In genomic region chr17:78359936-78360370, GRCh38 we compare ENCODE assay signal across 1 cellular context.
TF ChIP-seq lines count a peak whose summit lies in the region.

A gene with protein sequence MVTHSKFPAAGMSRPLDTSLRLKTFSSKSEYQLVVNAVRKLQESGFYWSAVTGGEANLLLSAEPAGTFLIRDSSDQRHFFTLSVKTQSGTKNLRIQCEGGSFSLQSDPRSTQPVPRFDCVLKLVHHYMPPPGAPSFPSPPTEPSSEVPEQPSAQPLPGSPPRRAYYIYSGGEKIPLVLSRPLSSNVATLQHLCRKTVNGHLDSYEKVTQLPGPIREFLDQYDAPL (minus strand): TSS chr17:78360077. CDS start chr17:78359095, 982 bp downstream.

TF ChIP-seq in HepG2, 621 proteins besides CTCF, POLR2A, EP300 and RAD21 (continued from another document and continues in another):
- TF ChIP-seq HMG20B (CRISPR knock-in tag; conservative IDR thresholded peaks at IDR 0.05): peak; percentile 45; the same call in 1 of the 2 replicates
- no peak for TF ChIP-seq SOX13 (IDR thresholded peaks at IDR 0.05)
- peak in 1 of 2 experiments; percentile 81; a peak in 2 of 4 replicates for TF ChIP-seq SOX13 (CRISPR knock-in tag; conservative IDR thresholded peaks at IDR 0.05 in 1 of 2, IDR thresholded peaks at IDR 0.05 in 1 of 2)
- TF ChIP-seq RXRB (CRISPR knock-in tag; IDR thresholded peaks at IDR 0.05; ENCODE audit: borderline replicate concordance): peak; percentile 59; the same call in 1 of the 2 replicates
- no peak for TF ChIP-seq HCFC1 (IDR thresholded peaks at IDR 0.05; ENCODE audit: low read depth, low read length)
- no peak for TF ChIP-seq ZNF569 (CRISPR knock-in tag; IDR thresholded peaks at IDR 0.05; ENCODE audit: borderline replicate concordance)
- TF ChIP-seq, protein P1, sequence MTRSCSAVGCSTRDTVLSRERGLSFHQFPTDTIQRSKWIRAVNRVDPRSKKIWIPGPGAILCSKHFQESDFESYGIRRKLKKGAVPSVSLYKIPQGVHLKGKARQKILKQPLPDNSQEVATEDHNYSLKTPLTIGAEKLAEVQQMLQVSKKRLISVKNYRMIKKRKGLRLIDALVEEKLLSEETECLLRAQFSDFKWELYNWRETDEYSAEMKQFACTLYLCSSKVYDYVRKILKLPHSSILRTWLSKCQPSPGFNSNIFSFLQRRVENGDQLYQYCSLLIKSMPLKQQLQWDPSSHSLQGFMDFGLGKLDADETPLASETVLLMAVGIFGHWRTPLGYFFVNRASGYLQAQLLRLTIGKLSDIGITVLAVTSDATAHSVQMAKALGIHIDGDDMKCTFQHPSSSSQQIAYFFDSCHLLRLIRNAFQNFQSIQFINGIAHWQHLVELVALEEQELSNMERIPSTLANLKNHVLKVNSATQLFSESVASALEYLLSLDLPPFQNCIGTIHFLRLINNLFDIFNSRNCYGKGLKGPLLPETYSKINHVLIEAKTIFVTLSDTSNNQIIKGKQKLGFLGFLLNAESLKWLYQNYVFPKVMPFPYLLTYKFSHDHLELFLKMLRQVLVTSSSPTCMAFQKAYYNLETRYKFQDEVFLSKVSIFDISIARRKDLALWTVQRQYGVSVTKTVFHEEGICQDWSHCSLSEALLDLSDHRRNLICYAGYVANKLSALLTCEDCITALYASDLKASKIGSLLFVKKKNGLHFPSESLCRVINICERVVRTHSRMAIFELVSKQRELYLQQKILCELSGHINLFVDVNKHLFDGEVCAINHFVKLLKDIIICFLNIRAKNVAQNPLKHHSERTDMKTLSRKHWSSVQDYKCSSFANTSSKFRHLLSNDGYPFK (CRISPR knock-in tag; IDR thresholded peaks at IDR 0.05; ENCODE audit: borderline replicate concordance): no peak
- no peak for TF ChIP-seq NFRKB (IDR thresholded peaks at IDR 0.05)
- peak; percentile 31; the same call in 1 of the 2 replicates for TF ChIP-seq ZNF331 (CRISPR knock-in tag; IDR thresholded peaks at IDR 0.05)
- TF ChIP-seq ZXDC (CRISPR knock-in tag; IDR thresholded peaks at IDR 0.05): no peak
- no peak for TF ChIP-seq NCOA1 (CRISPR knock-in tag; IDR thresholded peaks at IDR 0.05)
- TF ChIP-seq TEAD2 (CRISPR knock-in tag; IDR thresholded peaks at IDR 0.05): no peak
- TF ChIP-seq, protein P2, sequence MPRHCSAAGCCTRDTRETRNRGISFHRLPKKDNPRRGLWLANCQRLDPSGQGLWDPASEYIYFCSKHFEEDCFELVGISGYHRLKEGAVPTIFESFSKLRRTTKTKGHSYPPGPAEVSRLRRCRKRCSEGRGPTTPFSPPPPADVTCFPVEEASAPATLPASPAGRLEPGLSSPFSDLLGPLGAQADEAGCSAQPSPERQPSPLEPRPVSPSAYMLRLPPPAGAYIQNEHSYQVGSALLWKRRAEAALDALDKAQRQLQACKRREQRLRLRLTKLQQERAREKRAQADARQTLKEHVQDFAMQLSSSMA (CRISPR knock-in tag; IDR thresholded peaks at IDR 0.05): no peak
- TF ChIP-seq GATAD1 (CRISPR knock-in tag; IDR thresholded peaks at IDR 0.05): peak; percentile 33; the same call in 1 of the 2 replicates
- no peak for TF ChIP-seq E2F5 (CRISPR knock-in tag; conservative IDR thresholded peaks at IDR 0.05)
- TF ChIP-seq, protein P3, sequence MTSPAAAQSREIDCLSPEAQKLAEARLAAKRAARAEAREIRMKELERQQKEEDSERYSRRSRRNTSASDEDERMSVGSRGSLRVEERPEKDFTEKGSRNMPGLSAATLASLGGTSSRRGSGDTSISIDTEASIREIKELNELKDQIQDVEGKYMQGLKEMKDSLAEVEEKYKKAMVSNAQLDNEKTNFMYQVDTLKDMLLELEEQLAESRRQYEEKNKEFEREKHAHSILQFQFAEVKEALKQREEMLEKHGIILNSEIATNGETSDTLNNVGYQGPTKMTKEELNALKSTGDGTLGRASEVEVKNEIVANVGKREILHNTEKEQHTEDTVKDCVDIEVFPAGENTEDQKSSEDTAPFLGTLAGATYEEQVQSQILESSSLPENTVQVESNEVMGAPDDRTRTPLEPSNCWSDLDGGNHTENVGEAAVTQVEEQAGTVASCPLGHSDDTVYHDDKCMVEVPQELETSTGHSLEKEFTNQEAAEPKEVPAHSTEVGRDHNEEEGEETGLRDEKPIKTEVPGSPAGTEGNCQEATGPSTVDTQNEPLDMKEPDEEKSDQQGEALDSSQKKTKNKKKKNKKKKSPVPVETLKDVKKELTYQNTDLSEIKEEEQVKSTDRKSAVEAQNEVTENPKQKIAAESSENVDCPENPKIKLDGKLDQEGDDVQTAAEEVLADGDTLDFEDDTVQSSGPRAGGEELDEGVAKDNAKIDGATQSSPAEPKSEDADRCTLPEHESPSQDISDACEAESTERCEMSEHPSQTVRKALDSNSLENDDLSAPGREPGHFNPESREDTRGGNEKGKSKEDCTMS (CRISPR knock-in tag; conservative IDR thresholded peaks at IDR 0.05): no peak
- TF ChIP-seq ZNF563 (CRISPR knock-in tag; IDR thresholded peaks at IDR 0.05): 0 out of 2 replicates have a peak, but pooled peaks have one; percentile 24
- TF ChIP-seq, protein P4, sequence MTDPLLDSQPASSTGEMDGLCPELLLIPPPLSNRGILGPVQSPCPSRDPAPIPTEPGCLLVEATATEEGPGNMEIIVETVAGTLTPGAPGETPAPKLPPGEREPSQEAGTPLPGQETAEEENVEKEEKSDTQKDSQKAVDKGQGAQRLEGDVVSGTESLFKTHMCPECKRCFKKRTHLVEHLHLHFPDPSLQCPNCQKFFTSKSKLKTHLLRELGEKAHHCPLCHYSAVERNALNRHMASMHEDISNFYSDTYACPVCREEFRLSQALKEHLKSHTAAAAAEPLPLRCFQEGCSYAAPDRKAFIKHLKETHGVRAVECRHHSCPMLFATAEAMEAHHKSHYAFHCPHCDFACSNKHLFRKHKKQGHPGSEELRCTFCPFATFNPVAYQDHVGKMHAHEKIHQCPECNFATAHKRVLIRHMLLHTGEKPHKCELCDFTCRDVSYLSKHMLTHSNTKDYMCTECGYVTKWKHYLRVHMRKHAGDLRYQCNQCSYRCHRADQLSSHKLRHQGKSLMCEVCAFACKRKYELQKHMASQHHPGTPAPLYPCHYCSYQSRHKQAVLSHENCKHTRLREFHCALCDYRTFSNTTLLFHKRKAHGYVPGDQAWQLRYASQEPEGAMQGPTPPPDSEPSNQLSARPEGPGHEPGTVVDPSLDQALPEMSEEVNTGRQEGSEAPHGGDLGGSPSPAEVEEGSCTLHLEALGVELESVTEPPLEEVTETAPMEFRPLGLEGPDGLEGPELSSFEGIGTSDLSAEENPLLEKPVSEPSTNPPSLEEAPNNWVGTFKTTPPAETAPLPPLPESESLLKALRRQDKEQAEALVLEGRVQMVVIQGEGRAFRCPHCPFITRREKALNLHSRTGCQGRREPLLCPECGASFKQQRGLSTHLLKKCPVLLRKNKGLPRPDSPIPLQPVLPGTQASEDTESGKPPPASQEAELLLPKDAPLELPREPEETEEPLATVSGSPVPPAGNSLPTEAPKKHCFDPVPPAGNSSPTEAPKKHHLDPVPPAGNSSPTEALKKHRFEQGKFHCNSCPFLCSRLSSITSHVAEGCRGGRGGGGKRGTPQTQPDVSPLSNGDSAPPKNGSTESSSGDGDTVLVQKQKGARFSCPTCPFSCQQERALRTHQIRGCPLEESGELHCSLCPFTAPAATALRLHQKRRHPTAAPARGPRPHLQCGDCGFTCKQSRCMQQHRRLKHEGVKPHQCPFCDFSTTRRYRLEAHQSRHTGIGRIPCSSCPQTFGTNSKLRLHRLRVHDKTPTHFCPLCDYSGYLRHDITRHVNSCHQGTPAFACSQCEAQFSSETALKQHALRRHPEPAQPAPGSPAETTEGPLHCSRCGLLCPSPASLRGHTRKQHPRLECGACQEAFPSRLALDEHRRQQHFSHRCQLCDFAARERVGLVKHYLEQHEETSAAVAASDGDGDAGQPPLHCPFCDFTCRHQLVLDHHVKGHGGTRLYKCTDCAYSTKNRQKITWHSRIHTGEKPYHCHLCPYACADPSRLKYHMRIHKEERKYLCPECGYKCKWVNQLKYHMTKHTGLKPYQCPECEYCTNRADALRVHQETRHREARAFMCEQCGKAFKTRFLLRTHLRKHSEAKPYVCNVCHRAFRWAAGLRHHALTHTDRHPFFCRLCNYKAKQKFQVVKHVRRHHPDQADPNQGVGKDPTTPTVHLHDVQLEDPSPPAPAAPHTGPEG (CRISPR knock-in tag; IDR thresholded peaks at IDR 0.05): peak; percentile 55; the same call in 1 of the 2 replicates
- TF ChIP-seq PRDM10 (CRISPR knock-in tag; IDR thresholded peaks at IDR 0.05; ENCODE audit: low read depth): no peak
- no peak for TF ChIP-seq SMARCC2 (IDR thresholded peaks at IDR 0.05)
- no peak for TF ChIP-seq MZF1 (CRISPR knock-in tag; IDR thresholded peaks at IDR 0.05; ENCODE audit: borderline replicate concordance)
- TF ChIP-seq CBX1 (IDR thresholded peaks at IDR 0.05; ENCODE audit: low read depth): no peak
- no peak for TF ChIP-seq HOXA7 (CRISPR knock-in tag; IDR thresholded peaks at IDR 0.05)
- TF ChIP-seq, protein P5, sequence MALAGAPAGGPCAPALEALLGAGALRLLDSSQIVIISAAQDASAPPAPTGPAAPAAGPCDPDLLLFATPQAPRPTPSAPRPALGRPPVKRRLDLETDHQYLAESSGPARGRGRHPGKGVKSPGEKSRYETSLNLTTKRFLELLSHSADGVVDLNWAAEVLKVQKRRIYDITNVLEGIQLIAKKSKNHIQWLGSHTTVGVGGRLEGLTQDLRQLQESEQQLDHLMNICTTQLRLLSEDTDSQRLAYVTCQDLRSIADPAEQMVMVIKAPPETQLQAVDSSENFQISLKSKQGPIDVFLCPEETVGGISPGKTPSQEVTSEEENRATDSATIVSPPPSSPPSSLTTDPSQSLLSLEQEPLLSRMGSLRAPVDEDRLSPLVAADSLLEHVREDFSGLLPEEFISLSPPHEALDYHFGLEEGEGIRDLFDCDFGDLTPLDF (CRISPR knock-in tag; IDR thresholded peaks at IDR 0.05): no peak
- peak; percentile 66; the same call in 1 of the 2 replicates for TF ChIP-seq MAZ (IDR thresholded peaks at IDR 0.05; ENCODE audit: borderline replicate concordance, low read depth, low read length)
- TF ChIP-seq MAZ (CRISPR knock-in tag; IDR thresholded peaks at IDR 0.05; ENCODE audit: low read depth): peak; percentile 51; the same call in 1 of the 2 replicates
- peak; percentile 67; the same call in 1 of the 2 replicates for TF ChIP-seq ZNF281 (CRISPR knock-in tag; IDR thresholded peaks at IDR 0.05; ENCODE audit: borderline replicate concordance)
- no peak for TF ChIP-seq TBX2 (CRISPR knock-in tag; IDR thresholded peaks at IDR 0.05; ENCODE audit: borderline replicate concordance)
- TF ChIP-seq KDM4B (CRISPR knock-in tag; IDR thresholded peaks at IDR 0.05): no peak
